Comparison of ENCODE assay signal across 9 cellular contexts in genomic region chrX:135707880-135708279, GRCh38. TPM values are rescaled to one million over a fixed set of nuclear protein-coding genes. Genes with fewer than 3 reads are reported as not detected.
A peak's percentile ranks its signal among the peaks of the same experiment; 100 is the strongest.
DNase-seq lines count a peak whose midpoint lies in the region; ATAC-seq, FAIRE-seq and TF ChIP-seq lines count a peak whose summit lies in the region.
"Had no signal": no experiment of that assay in that cellular context is flagged by ENCODE, and none has a peak within 500 bp of the region (broad histone marks: within the 10 kb centered on the region; RNA-seq: fewer than 3 reads in every experiment).

No MANE protein-coding gene starts in this region.

- H3K4me1 ChIP-seq in KMS-11 (ENCODE audit: low read depth, poor library complexity, severe bottlenecking) (no peaks in the 10 kb centered on the region), neural progenitor cell (no peaks in the 10 kb centered on the region)

- TF ChIP-seq CTCF in KMS-11 (conservative IDR thresholded peaks at IDR 0.05; ENCODE audit: low read depth, low read length) (peak; percentile 51), neural progenitor cell (IDR thresholded peaks at IDR 0.05) (peak; percentile 30)

- FAIRE-seq in GM12892 (lab: Jason Lieb, UNC) = no peak

- H3K36me3 ChIP-seq in KMS-11 (ENCODE audit: insufficient read depth) (no peaks in the 10 kb centered on the region), neural progenitor cell (no peaks in the 10 kb centered on the region)

- H3K27me3 ChIP-seq in KMS-11 (ENCODE audit: insufficient read depth, low read depth) (no peaks in the 10 kb centered on the region), neural progenitor cell (no peaks in the 10 kb centered on the region)

- H2AFZ ChIP-seq in KMS-11 (ENCODE audit: low read depth) (no peak overlapping the region), neural progenitor cell (replicated peaks) (no peak overlapping the region)

- H3K4me3 Mint-ChIP-seq in activated CD4-positive, alpha-beta T cell treated with anti-CD3 and anti-CD28 coated beads, Interleukin-2, amount 10 ng/mL, durations not matched to agents 24 days and 14 days = no peak overlapping the region
- H3K4me3 Mint-ChIP-seq in neural progenitor cell = no peak overlapping the region
- H3K4me3 Mint-ChIP-seq: T-helper 1 cell treated with Interleukin-12 subunit alpha and Interleukin-12 subunit beta and Interleukin-4 antibody, amounts not matched to agents 30 μg/mL and 1 μg/mL, for 36 hours had no signal

- H3K4me2 ChIP-seq in KMS-11 (no peak overlapping the region), neural progenitor cell (no peak overlapping the region)

- H3K79me2 ChIP-seq in KMS-11 (ENCODE audit: insufficient read depth, low read depth) (no peaks in the 10 kb centered on the region), neural progenitor cell (ENCODE audit: low read depth) (no peaks in the 10 kb centered on the region)

- no peaks in the 10 kb centered on the region for H3K36me3 Mint-ChIP-seq in activated CD4-positive, alpha-beta T cell treated with anti-CD3 and anti-CD28 coated beads, Interleukin-2, amount 10 ng/mL, durations not matched to agents 24 days and 14 days (ENCODE audit: low read depth)
- H3K36me3 Mint-ChIP-seq in neural progenitor cell = no peaks in the 10 kb centered on the region

- H3K9me3 Mint-ChIP-seq in activated CD4-positive, alpha-beta T cell treated with anti-CD3 and anti-CD28 coated beads, Interleukin-2, amount 10 ng/mL, durations not matched to agents 24 days and 14 days = no peaks in the 10 kb centered on the region
- H3K9me3 Mint-ChIP-seq in neural progenitor cell = peaks cover 6% of the 10 kb centered on the region
- H3K9me3 Mint-ChIP-seq: T-helper 1 cell treated with Interleukin-12 subunit alpha and Interleukin-12 subunit beta and Interleukin-4 antibody, amounts not matched to agents 30 μg/mL and 1 μg/mL, for 36 hours had no signal

- H3K9me3 ChIP-seq in neural progenitor cell (ENCODE audit: low read depth) = no peaks in the 10 kb centered on the region

- no peak overlapping the region for H3K4me3 ChIP-seq in KMS-11 (IDR thresholded peaks at IDR 0.05; ENCODE audit: insufficient read depth, low read depth, low read length)
- H3K4me3 ChIP-seq in neural progenitor cell = no peak overlapping the region

- intact Hi-C loops in activated CD4-positive, alpha-beta T cell treated with anti-CD3 and anti-CD28 coated beads, Interleukin-2, amount 10 ng/mL, durations not matched to agents 24 days and 14 days (cut with micrococcal nuclease) = no loop called here

- H4K20me1 ChIP-seq in KMS-11 (ENCODE audit: insufficient read depth) (no peaks in the 10 kb centered on the region), neural progenitor cell (ENCODE audit: low read depth) (no peaks in the 10 kb centered on the region)

- H3K4me1 Mint-ChIP-seq in activated CD4-positive, alpha-beta T cell treated with anti-CD3 and anti-CD28 coated beads, Interleukin-2, amount 10 ng/mL, durations not matched to agents 24 days and 14 days = no peaks in the 10 kb centered on the region
- no peaks in the 10 kb centered on the region for H3K4me1 Mint-ChIP-seq in neural progenitor cell

- ATAC-seq in GM18861 (IDR thresholded peaks at IDR 0.05; ENCODE audit: unreplicated experiment) = no peak

- no peak overlapping the region for H3K27ac Mint-ChIP-seq in activated CD4-positive, alpha-beta T cell treated with anti-CD3 and anti-CD28 coated beads, Interleukin-2, amount 10 ng/mL, durations not matched to agents 24 days and 14 days
- no peak overlapping the region for H3K27ac Mint-ChIP-seq in neural progenitor cell
- H3K27ac Mint-ChIP-seq: T-helper 1 cell treated with Interleukin-12 subunit alpha and Interleukin-12 subunit beta and Interleukin-4 antibody, amounts not matched to agents 30 μg/mL and 1 μg/mL, for 36 hours had no signal

- no peaks in the 10 kb centered on the region for H3F3A ChIP-seq in neural progenitor cell (ENCODE audit: low read depth)

- H3K27ac ChIP-seq in KMS-11 (no peak overlapping the region), neural progenitor cell (no peak overlapping the region)

- DNase-seq in NCI-H146 (lab: John Stamatoyannopoulos, UW) (peak; percentile 13), NCI-H146 treated with DMSO at 0.1 percent for 48 hours (lab: John Stamatoyannopoulos, UW; ENCODE audit: unreplicated experiment) (no peak), neural progenitor cell (ENCODE audit: low spot score) (peak; percentile 20), NCI-H1105 treated with DMSO at 0.1 percent for 48 hours (lab: John Stamatoyannopoulos, UW) (no peak), GM12892 (ENCODE audit: insufficient read length) (no peak)
- peak; percentile 70 for DNase-seq in activated CD4-positive, alpha-beta T cell treated with anti-CD3 and anti-CD28 coated beads, Interleukin-2, amount 10 ng/mL, durations not matched to agents 24 days and 14 days

- TF ChIP-seq POLR2A in GM12892 (IDR thresholded peaks at IDR 0.05; ENCODE audit: low read depth, low read length) = no peak

- no peak overlapping the region for H3K9ac ChIP-seq in KMS-11
- H3K9ac ChIP-seq in neural progenitor cell = no peak overlapping the region

- H3K27me3 Mint-ChIP-seq in activated CD4-positive, alpha-beta T cell treated with anti-CD3 and anti-CD28 coated beads, Interleukin-2, amount 10 ng/mL, durations not matched to agents 24 days and 14 days = peaks cover 2% of the 10 kb centered on the region
- H3K27me3 Mint-ChIP-seq in neural progenitor cell (ENCODE audit: insufficient read depth, low read depth) = peaks cover 2% of the 10 kb centered on the region

RNA-seq across cellular contexts. Expression of gene CT45A1, which starts 5.6 kb away (rescaled TPM):
- not detected in 2 replicates for total RNA-seq in activated CD4-positive, alpha-beta T cell treated with anti-CD3 and anti-CD28 coated beads, Interleukin-2, amount 10 ng/mL, durations not matched to agents 24 days and 14 days
- total RNA-seq in neural progenitor cell (ENCODE audit: low replicate concordance) = not detected in 2 replicates
- not detected for polyA plus RNA-seq in GM12892 (2012; ENCODE audit: missing spikeins)

Comparison
In these comparisons a context has a peak if more than half of its experiments do, and no peak if none do; other contexts are left out.
1. DNase-seq: peak in NCI-H146 (single experiment), activated CD4-positive, alpha-beta T cell treated with anti-CD3 and anti-CD28 coated beads, Interleukin-2, amount 10 ng/mL, durations not matched to agents 24 days and 14 days (single experiment) and neural progenitor cell (single experiment); none in NCI-H146 treated with DMSO at 0.1 percent for 48 hours (single experiment), NCI-H1105 treated with DMSO at 0.1 percent for 48 hours (single experiment) and GM12892 (single experiment).